2 cellular contexts compared by ENCODE assay signal in the genomic region with DNA sequence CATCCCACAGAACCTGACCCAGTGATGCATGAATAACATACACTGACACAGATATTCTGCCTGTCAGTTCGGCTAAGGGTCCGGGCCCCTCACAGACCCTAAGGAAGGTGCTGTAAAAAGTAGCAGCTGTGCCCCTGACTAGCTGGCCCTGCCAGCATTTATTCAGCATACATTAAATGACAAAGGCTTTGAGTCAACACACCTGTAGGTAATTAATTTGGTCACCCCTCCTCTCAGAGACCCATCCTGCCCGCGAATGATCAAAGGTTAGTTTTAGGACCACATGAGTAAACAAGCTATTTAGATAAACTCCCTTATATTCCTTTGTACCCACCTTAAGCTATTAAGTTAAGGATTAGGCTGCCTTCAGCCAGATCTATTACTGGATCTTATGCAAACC.
TF ChIP-seq lines count a peak whose summit lies in the region.

No MANE protein-coding gene starts in this region.

TF ChIP-seq in GM23338, 12 proteins besides CTCF, POLR2A, EP300 and RAD21:
- TF ChIP-seq NANOG (IDR thresholded peaks at IDR 0.05; ENCODE audit: borderline replicate concordance), result peak; percentile 56; the same call in 1 of the 2 replicates
- no peak for TF ChIP-seq JUNB (IDR thresholded peaks at IDR 0.05; ENCODE audit: unreplicated experiment)

TF ChIP-seq in H1, 55 proteins besides CTCF, POLR2A, EP300 and RAD21:
- TF ChIP-seq JUN (IDR thresholded peaks at IDR 0.05; ENCODE audit: low read depth, low read length) (no peak), TCF12 (IDR thresholded peaks at IDR 0.05; ENCODE audit: low read depth, low read length) (peak; percentile 90)
